18 cellular contexts compared by ENCODE assay signal in genomic region chr3:139940622-139941021, GRCh38. TPM values are rescaled to one million over a fixed set of nuclear protein-coding genes. Genes with fewer than 3 reads are reported as not detected.
DNase-seq lines count a peak whose midpoint lies in the region; ATAC-seq and TF ChIP-seq lines count a peak whose summit lies in the region.
"Had no signal": no experiment of that assay in that cellular context is flagged by ENCODE, and none has a peak within 500 bp of the region (broad histone marks: within the 10 kb centered on the region; RNA-seq: fewer than 3 reads in every experiment).

No MANE protein-coding gene starts in this region.

- H3K36me3 ChIP-seq in left ventricle myocardium inferior (no peaks in the 10 kb centered on the region), tibial artery (no peaks in the 10 kb centered on the region)
- H3K36me3 ChIP-seq: BLaER1 treated with 17β-estradiol and CSF1 and Interleukin-3, amounts not matched to agents 10 nM and 100 nM; SJCRH30 had no signal

- no peaks in the 10 kb centered on the region for H3K36me3 Mint-ChIP-seq in activated naive CD8-positive, alpha-beta T cell treated with anti-CD3 and anti-CD28 coated beads, Interleukin-2, amount 50 U/mL, for 24 hours (ENCODE audit: low read depth)

- peaks cover 5% of the 10 kb centered on the region for H3K4me1 Mint-ChIP-seq in activated naive CD8-positive, alpha-beta T cell treated with anti-CD3 and anti-CD28 coated beads, Interleukin-2, amount 50 U/mL, for 24 hours

- no peak overlapping the region for H3K4me3 Mint-ChIP-seq in activated naive CD8-positive, alpha-beta T cell treated with anti-CD3 and anti-CD28 coated beads, Interleukin-2, amount 50 U/mL, for 24 hours

- H3K27ac Mint-ChIP-seq in activated naive CD8-positive, alpha-beta T cell treated with anti-CD3 and anti-CD28 coated beads, Interleukin-2, amount 50 U/mL, for 24 hours: no peak overlapping the region

- peak; percentile 79 for ATAC-seq in Right ventricle myocardium inferior
- ATAC-seq in left lobe of liver: peak; percentile 86
- ATAC-seq in activated naive CD8-positive, alpha-beta T cell treated with anti-CD3 and anti-CD28 coated beads, Interleukin-2, amount 50 U/mL, for 24 hours: no peak
- ATAC-seq: A549 had no signal

- no peak for TF ChIP-seq CTCF in left ventricle myocardium inferior (IDR thresholded peaks at IDR 0.05; ENCODE audit: borderline replicate concordance)
- TF ChIP-seq CTCF in tibial artery (IDR thresholded peaks at IDR 0.05): no peak

- H3K9me3 ChIP-seq in left ventricle myocardium inferior (replicated peaks) (no peaks in the 10 kb centered on the region), tibial artery (no peaks in the 10 kb centered on the region)
- H3K9me3 ChIP-seq: A549; BLaER1 treated with 17β-estradiol and CSF1 and Interleukin-3, amounts not matched to agents 10 nM and 100 nM; SJCRH30 had no signal

- H3K4me1 ChIP-seq in left ventricle myocardium inferior (peaks cover 61% of the 10 kb centered on the region), tibial artery (peaks cover 0 to 16% (median 7%) of the 10 kb centered on the region in 4 donors)

- H3K27me3 Mint-ChIP-seq in activated naive CD8-positive, alpha-beta T cell treated with anti-CD3 and anti-CD28 coated beads, Interleukin-2, amount 50 U/mL, for 24 hours: peaks cover 35% of the 10 kb centered on the region

- H3K27me3 ChIP-seq in left ventricle myocardium inferior (ENCODE audit: low read depth): peaks cover 33% of the 10 kb centered on the region
- H3K27me3 ChIP-seq in tibial artery: peaks cover 0 to 10% of the 10 kb centered on the region in 2 donors

- H3K9me3 Mint-ChIP-seq in activated naive CD8-positive, alpha-beta T cell treated with anti-CD3 and anti-CD28 coated beads, Interleukin-2, amount 50 U/mL, for 24 hours: no peaks in the 10 kb centered on the region

- intact Hi-C loops in Right ventricle myocardium inferior (cut with DNase I) (loop anchor here (1.0 kb wide), 1 partner anchor 35 kb away; no protein-coding TSS in a partner anchor), left ventricle myocardium inferior (cut with micrococcal nuclease) (no loop called here), tibial artery (cut with DNase I; ENCODE audit: low total_unique reads) (no loop called here)

- H3K27ac ChIP-seq in left ventricle myocardium inferior (replicated peaks) (no peak overlapping the region), tibial artery (no peak overlapping the region)
- H3K27ac ChIP-seq: A549; BLaER1 treated with 17β-estradiol and CSF1 and Interleukin-3, amounts not matched to agents 10 nM and 100 nM; GM23248; SJCRH30 had no signal

- DNase-seq in Right ventricle myocardium inferior (ENCODE audit: missing footprints): no peak
- DNase-seq in left ventricle myocardium inferior: no peak
- DNase-seq in NCI-H69 (lab: John Stamatoyannopoulos, UW): peak; percentile 49
- DNase-seq in left lobe of liver (ENCODE audit: low spot score): no peak
- no peak for DNase-seq in dedifferentiated amniotic fluid mesenchymal stem cell (ENCODE audit: extremely low spot score)
- DNase-seq in tibial artery: no peak
- DNase-seq in activated naive CD8-positive, alpha-beta T cell treated with anti-CD3 and anti-CD28 coated beads, Interleukin-2, amount 50 U/mL, for 24 hours: no peak
- DNase-seq: DMS 273 treated with DMSO at 0.1 percent for 48 hours, GM23248, HCEC 1CT, NCI-H1436, NCI-H345, NCI-H526, OCI-M1, RPMI8226, SJCRH30 had no signal

- no peak overlapping the region for H3K4me3 ChIP-seq in left ventricle myocardium inferior
- H3K4me3 ChIP-seq in tibial artery: no peak overlapping the region
- H3K4me3 ChIP-seq: A549; BLaER1 treated with 17β-estradiol and CSF1 and Interleukin-3, amounts not matched to agents 10 nM and 100 nM; GM23248; SJCRH30 had no signal

RNA-seq across cellular contexts. Expression of gene CLSTN2, which starts 5.6 kb away (rescaled TPM):
- total RNA-seq in Right ventricle myocardium inferior (8.4 TPM), left ventricle myocardium inferior (7.0 TPM), left lobe of liver (1.9 TPM)
- total RNA-seq: GM23248 had no signal
